ENCODE assay signal across 9 cellular contexts in the genomic region with DNA sequence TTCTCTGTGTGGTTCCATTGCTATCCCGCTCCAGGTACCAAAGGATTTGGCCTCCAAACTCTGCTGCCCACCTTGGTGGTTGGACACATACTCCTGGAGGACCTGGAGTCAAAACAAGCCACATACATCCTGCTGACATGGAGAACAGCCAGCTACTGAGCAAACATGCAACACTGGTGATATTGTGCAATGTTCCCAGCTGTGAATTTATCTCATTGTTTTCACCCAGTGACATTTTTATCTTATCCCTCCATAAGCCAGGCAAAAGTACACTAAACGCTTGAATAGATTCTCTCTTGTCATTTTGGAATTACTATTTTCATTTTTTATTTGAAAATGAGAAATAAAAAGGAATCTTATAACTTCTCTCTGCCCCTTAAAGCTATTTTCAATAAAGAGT. TPM values are rescaled to one million over a fixed set of nuclear protein-coding genes. Genes with fewer than 3 reads are reported as not detected.
DNase-seq lines count a peak whose midpoint lies in the region; ATAC-seq and TF ChIP-seq lines count a peak whose summit lies in the region.
"Had no signal": no experiment of that assay in that cellular context is flagged by ENCODE, and none has a peak within 500 bp of the region (broad histone marks: within the 10 kb centered on the region; RNA-seq: fewer than 3 reads in every experiment).

No MANE protein-coding gene starts in this region.

- H3K9me3 Mint-ChIP-seq in activated T-cell treated with anti-CD3 and anti-CD28 coated beads, Interleukin-2, amount 50 U/mL, for 4 hours = no peaks in the 10 kb centered on the region

- DNase-seq in SJSA1 (ENCODE audit: low read depth in 1 of 2, low spot score in 2 of 2) = no peak
- DNase-seq in activated T-cell treated with anti-CD3 and anti-CD28 coated beads, Interleukin-2, amount 50 U/mL, for 4 hours = no peak
- DNase-seq: GOT3 had no signal

- TF ChIP-seq EP300 in gastroesophageal sphincter (IDR thresholded peaks at IDR 0.05) = no peak

- H3K4me3 ChIP-seq in HEK293 (ENCODE audit: low read depth, low read length) (no peak overlapping the region), SJSA1 (no peak overlapping the region), gastroesophageal sphincter (no peak overlapping the region), skin epidermis (no peak overlapping the region)

- no peak for TF ChIP-seq POLR2A in gastroesophageal sphincter (IDR thresholded peaks at IDR 0.05)

- H3K27me3 Mint-ChIP-seq in activated T-cell treated with anti-CD3 and anti-CD28 coated beads, Interleukin-2, amount 50 U/mL, for 4 hours (ENCODE audit: low read depth) = no peaks in the 10 kb centered on the region

- H3K4me1 Mint-ChIP-seq in activated T-cell treated with anti-CD3 and anti-CD28 coated beads, Interleukin-2, amount 50 U/mL, for 4 hours (ENCODE audit: low read depth) = peaks cover 19% of the 10 kb centered on the region

- TF ChIP-seq CTCF in HEK293 (tag by site-specific recombination; IDR thresholded peaks at IDR 0.05) = no peak
- TF ChIP-seq CTCF in gastroesophageal sphincter (IDR thresholded peaks at IDR 0.05) = no peak

- no peak overlapping the region for H3K4me3 Mint-ChIP-seq in activated T-cell treated with anti-CD3 and anti-CD28 coated beads, Interleukin-2, amount 50 U/mL, for 4 hours

- WGBS in gastroesophageal sphincter (ENCODE audit: low coverage in 1 of 2), 2 donors = 62 to 79% methylated on average over 2 of the region's 2 CpGs

- no peaks in the 10 kb centered on the region for H3K36me3 ChIP-seq in HEK293 (ENCODE audit: control insufficient read depth in 2 of 2, insufficient read depth in 1 of 2, low read length in 2 of 2)
- H3K36me3 ChIP-seq in SJSA1 = peaks cover 3% of the 10 kb centered on the region
- H3K36me3 ChIP-seq in gastroesophageal sphincter = peaks cover 0 to 2% of the 10 kb centered on the region in 2 donors

- no peaks in the 10 kb centered on the region for H3K9me3 ChIP-seq in HEK293 (ENCODE audit: control insufficient read depth, insufficient read depth, low read depth, low read length)
- H3K9me3 ChIP-seq in SJSA1 (replicated peaks) = no peaks in the 10 kb centered on the region
- no peaks in the 10 kb centered on the region for H3K9me3 ChIP-seq in gastroesophageal sphincter

- POLR2A ChIA-PET in HEK293 (lab: Yijun Ruan, JAX) = interaction anchor here (0.6 kb wide), 1 partner anchor 66 kb away, joined by 3 read pairs; no protein-coding TSS in a partner anchor

- ATAC-seq in gastroesophageal sphincter (no peak), HG02610 (IDR thresholded peaks at IDR 0.05; ENCODE audit: unreplicated experiment) (no peak), HG02642 (IDR thresholded peaks at IDR 0.05; ENCODE audit: poor library complexity, unreplicated experiment) (no peak), HG03457 (IDR thresholded peaks at IDR 0.05; ENCODE audit: unreplicated experiment) (no peak)
- no peak for ATAC-seq in activated T-cell treated with anti-CD3 and anti-CD28 coated beads, Interleukin-2, amount 50 U/mL, for 4 hours

- no peaks in the 10 kb centered on the region for H3K27me3 ChIP-seq in SJSA1 (replicated peaks)
- H3K27me3 ChIP-seq in gastroesophageal sphincter = no peaks in the 10 kb centered on the region

- no peaks in the 10 kb centered on the region for H3K36me3 Mint-ChIP-seq in activated T-cell treated with anti-CD3 and anti-CD28 coated beads, Interleukin-2, amount 50 U/mL, for 4 hours (ENCODE audit: insufficient read depth)

- H3K27ac ChIP-seq in HEK293 (ENCODE audit: extremely low read depth, low read depth, low read length) (no peak overlapping the region), SJSA1 (peak overlapping the region; percentile 87), gastroesophageal sphincter (peak overlapping the region in 3 of 4 donors; percentile 47 to 73 (median 69)), skin epidermis (peak overlapping the region in 14 of 21 experiments; percentile 21 to 92 (median 66))

- CTCF ChIA-PET in HEK293 (lab: Yijun Ruan, JAX) = interaction anchor here (1.0 to 1.4 kb wide), 2 partner anchors 12 to 30 kb away, joined by 4 to 7 read pairs; partner anchors contain the start of gene CTSL

- H3K4me1 ChIP-seq in HEK293 (ENCODE audit: control insufficient read depth, insufficient read depth, low read length) (no peaks in the 10 kb centered on the region), SJSA1 (replicated peaks) (peaks cover 57% of the 10 kb centered on the region), gastroesophageal sphincter (peaks cover 0 to 30% (median 16%) of the 10 kb centered on the region in 3 donors)

TF ChIP-seq in HEK293, 187 proteins besides CTCF, POLR2A, EP300 and RAD21:
- TF ChIP-seq, protein P1, sequence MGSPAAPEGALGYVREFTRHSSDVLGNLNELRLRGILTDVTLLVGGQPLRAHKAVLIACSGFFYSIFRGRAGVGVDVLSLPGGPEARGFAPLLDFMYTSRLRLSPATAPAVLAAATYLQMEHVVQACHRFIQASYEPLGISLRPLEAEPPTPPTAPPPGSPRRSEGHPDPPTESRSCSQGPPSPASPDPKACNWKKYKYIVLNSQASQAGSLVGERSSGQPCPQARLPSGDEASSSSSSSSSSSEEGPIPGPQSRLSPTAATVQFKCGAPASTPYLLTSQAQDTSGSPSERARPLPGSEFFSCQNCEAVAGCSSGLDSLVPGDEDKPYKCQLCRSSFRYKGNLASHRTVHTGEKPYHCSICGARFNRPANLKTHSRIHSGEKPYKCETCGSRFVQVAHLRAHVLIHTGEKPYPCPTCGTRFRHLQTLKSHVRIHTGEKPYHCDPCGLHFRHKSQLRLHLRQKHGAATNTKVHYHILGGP (tag by site-specific recombination; IDR thresholded peaks at IDR 0.05) = no peak
- TF ChIP-seq ZIC2 (tag by site-specific recombination; IDR thresholded peaks at IDR 0.05) = peak; percentile 69
- no peak for TF ChIP-seq ZNF239 (tag by site-specific recombination; IDR thresholded peaks at IDR 0.05)
- TF ChIP-seq, protein P2, sequence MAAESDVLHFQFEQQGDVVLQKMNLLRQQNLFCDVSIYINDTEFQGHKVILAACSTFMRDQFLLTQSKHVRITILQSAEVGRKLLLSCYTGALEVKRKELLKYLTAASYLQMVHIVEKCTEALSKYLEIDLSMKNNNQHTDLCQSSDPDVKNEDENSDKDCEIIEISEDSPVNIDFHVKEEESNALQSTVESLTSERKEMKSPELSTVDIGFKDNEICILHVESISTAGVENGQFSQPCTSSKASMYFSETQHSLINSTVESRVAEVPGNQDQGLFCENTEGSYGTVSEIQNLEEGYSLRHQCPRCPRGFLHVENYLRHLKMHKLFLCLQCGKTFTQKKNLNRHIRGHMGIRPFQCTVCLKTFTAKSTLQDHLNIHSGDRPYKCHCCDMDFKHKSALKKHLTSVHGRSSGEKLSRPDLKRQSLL (tag by site-specific recombination; IDR thresholded peaks at IDR 0.05) = 0 out of 2 replicates have a peak, but pooled peaks have one; percentile 39
- no peak for TF ChIP-seq ZNF654 (tag by site-specific recombination; IDR thresholded peaks at IDR 0.05; ENCODE audit: low read depth)
- TF ChIP-seq ZNF514 (tag by site-specific recombination; IDR thresholded peaks at IDR 0.05) = no peak
- no peak for TF ChIP-seq HOXD13 (CRISPR knock-in tag; IDR thresholded peaks at IDR 0.05; ENCODE audit: borderline replicate concordance)
- TF ChIP-seq ZNF624 (tag by site-specific recombination; IDR thresholded peaks at IDR 0.05) = no peak
- TF ChIP-seq, protein P3, sequence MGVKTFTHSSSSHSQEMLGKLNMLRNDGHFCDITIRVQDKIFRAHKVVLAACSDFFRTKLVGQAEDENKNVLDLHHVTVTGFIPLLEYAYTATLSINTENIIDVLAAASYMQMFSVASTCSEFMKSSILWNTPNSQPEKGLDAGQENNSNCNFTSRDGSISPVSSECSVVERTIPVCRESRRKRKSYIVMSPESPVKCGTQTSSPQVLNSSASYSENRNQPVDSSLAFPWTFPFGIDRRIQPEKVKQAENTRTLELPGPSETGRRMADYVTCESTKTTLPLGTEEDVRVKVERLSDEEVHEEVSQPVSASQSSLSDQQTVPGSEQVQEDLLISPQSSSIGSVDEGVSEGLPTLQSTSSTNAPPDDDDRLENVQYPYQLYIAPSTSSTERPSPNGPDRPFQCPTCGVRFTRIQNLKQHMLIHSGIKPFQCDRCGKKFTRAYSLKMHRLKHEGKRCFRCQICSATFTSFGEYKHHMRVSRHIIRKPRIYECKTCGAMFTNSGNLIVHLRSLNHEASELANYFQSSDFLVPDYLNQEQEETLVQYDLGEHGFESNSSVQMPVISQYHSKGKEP (tag by site-specific recombination; IDR thresholded peaks at IDR 0.05) = 0 out of 2 replicates have a peak, but pooled peaks have one; percentile 10
- peak; percentile 58 for TF ChIP-seq SCRT2 (tag by site-specific recombination; IDR thresholded peaks at IDR 0.05)
- TF ChIP-seq ZNF530 (tag by site-specific recombination; IDR thresholded peaks at IDR 0.05; ENCODE audit: low read depth) = no peak
- no peak for TF ChIP-seq MYNN (tag by site-specific recombination; IDR thresholded peaks at IDR 0.05; ENCODE audit: borderline replicate concordance)
- no peak for TF ChIP-seq ZNF785 (tag by site-specific recombination; IDR thresholded peaks at IDR 0.05)
- TF ChIP-seq, protein P4, sequence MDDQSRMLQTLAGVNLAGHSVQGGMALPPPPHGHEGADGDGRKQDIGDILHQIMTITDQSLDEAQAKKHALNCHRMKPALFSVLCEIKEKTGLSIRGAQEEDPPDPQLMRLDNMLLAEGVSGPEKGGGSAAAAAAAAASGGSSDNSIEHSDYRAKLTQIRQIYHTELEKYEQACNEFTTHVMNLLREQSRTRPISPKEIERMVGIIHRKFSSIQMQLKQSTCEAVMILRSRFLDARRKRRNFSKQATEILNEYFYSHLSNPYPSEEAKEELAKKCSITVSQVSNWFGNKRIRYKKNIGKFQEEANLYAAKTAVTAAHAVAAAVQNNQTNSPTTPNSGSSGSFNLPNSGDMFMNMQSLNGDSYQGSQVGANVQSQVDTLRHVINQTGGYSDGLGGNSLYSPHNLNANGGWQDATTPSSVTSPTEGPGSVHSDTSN (CRISPR knock-in tag; IDR thresholded peaks at IDR 0.05) = no peak

RNA-seq across cellular contexts. Expression of gene CTSL, which starts 11.1 kb away (rescaled TPM):
- 393 and 445 TPM in 2 replicates for total RNA-seq in SJSA1 (2014; rRNA removed; shearing (Covaris generic))
- 100 to 1,000 TPM; 102 to 290 (median 137) TPM for total RNA-seq in gastroesophageal sphincter
- 10 to 100 TPM; 10.9 to 14.4 (median 13.2) TPM for total RNA-seq in activated T-cell treated with anti-CD3 and anti-CD28 coated beads, Interleukin-2, amount 50 U/mL, for 4 hours

Comparison
In these comparisons a context has a peak if more than half of its experiments do, and no peak if none do; other contexts are left out.
1. RNA of gene CTSL, which starts 11.1 kb away (total RNA-seq): 393 to 445 TPM in SJSA1 and 102 to 290 TPM in gastroesophageal sphincter; 10.9 to 14.4 TPM in activated T-cell treated with anti-CD3 and anti-CD28 coated beads, Interleukin-2, amount 50 U/mL, for 4 hours; every median in the first group is over 4 times any median in the second.